Comparison of ENCODE assay signal across 12 cellular contexts in the genomic region with DNA sequence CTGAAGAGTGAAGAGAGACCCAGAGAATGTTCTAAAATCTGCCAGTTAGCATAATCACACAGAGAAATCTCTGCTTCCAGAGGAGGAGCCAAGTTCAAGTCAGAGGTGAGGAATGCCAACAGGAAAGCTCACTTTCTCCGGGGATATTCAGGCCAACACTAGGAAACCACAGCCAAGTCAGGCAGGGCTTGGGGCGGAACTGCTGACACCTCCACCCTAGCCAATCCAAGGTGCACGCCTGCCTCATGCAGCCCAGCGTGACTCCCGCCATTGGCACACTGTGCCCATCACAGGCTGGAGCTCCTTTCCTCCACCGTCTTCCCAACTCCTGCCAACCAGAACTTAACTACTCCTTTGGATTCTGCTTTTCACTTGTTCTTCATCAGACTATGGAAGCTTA.
DNase-seq lines count a peak whose midpoint lies in the region; ATAC-seq and TF ChIP-seq lines count a peak whose summit lies in the region.
"Had no signal": no experiment of that assay in that cellular context is flagged by ENCODE, and none has a peak within 500 bp of the region (broad histone marks: within the 10 kb centered on the region; RNA-seq: fewer than 3 reads in every experiment).

No MANE protein-coding gene starts in this region.

- no peak overlapping the region for H3K4me3 ChIP-seq in GM23248
- H3K4me3 ChIP-seq in PC-9 = no peak overlapping the region
- no peak overlapping the region for H3K4me3 ChIP-seq in right atrium auricular region
- no peak overlapping the region for H3K4me3 ChIP-seq in BE2C (ENCODE audit: low read depth, low read length)
- H3K4me3 ChIP-seq: BLaER1 treated with 17β-estradiol and CSF1 and Interleukin-3, amounts not matched to agents 10 nM and 100 nM; GM23338 had no signal

- H3K9me3 ChIP-seq in GM23248 (ENCODE audit: low read depth) = no peaks in the 10 kb centered on the region
- peaks cover 9% of the 10 kb centered on the region; the same call in 1 of the 2 replicates for H3K9me3 ChIP-seq in PC-9 (ENCODE audit: insufficient read depth, low read depth)
- H3K9me3 ChIP-seq in right atrium auricular region = no peaks in the 10 kb centered on the region
- H3K9me3 ChIP-seq in BE2C = no peaks in the 10 kb centered on the region; the same call in 1 of the 2 replicates

- H3K4me1 ChIP-seq in GM23248 (ENCODE audit: insufficient read depth) (no peaks in the 10 kb centered on the region), PC-9 (replicated peaks; ENCODE audit: insufficient read depth) (peaks cover 15% of the 10 kb centered on the region), right atrium auricular region (no peaks in the 10 kb centered on the region), BE2C (no peaks in the 10 kb centered on the region)
- H3K4me1 ChIP-seq: BLaER1 treated with 17β-estradiol and CSF1 and Interleukin-3, amounts not matched to agents 10 nM and 100 nM had no signal

- POLR2A ChIA-PET in PC-9 (lab: Charles Lee; ENCODE audit: unreplicated experiment) = no interaction called here

- BruUV-seq in PC-9 (replicated peaks; lab: Mats Ljungman, UMichigan) = no TSS peak

- H3F3A ChIP-seq in GM23248 (ENCODE audit: insufficient read depth) (no peaks in the 10 kb centered on the region), PC-9 (ENCODE audit: insufficient read depth, low read depth) (no peaks in the 10 kb centered on the region; the same call in 1 of the 2 replicates)

- peak; percentile 5 for DNase-seq in GM23248
- peak in 1 of 2 experiments; percentile 13 for DNase-seq in PC-9
- peak; percentile 25 for DNase-seq in kidney tubule cell (ENCODE audit: low spot score)
- DNase-seq in right atrium auricular region (ENCODE audit: low spot score) = no peak
- DNase-seq in BE2C = no peak
- DNase-seq: AML-193; CD4-positive, CD25-positive, alpha-beta regulatory T cell; DMS53; H7 had no signal

- TF ChIP-seq CTCF in PC-9 (conservative IDR thresholded peaks at IDR 0.05) = no peak
- no peak for TF ChIP-seq CTCF in right atrium auricular region (IDR thresholded peaks at IDR 0.05)
- no peak for TF ChIP-seq CTCF in BE2C (IDR thresholded peaks at IDR 0.05; ENCODE audit: low read depth, low read length)

- H3K27ac ChIP-seq in GM23248 = no peak overlapping the region
- no peak overlapping the region for H3K27ac ChIP-seq in PC-9
- H3K27ac ChIP-seq in right atrium auricular region = no peak overlapping the region
- H3K27ac ChIP-seq: BLaER1 treated with 17β-estradiol and CSF1 and Interleukin-3, amounts not matched to agents 10 nM and 100 nM had no signal

- no peak overlapping the region for H2AFZ ChIP-seq in GM23248
- peak overlapping the region; percentile 22; the same call in 1 of the 2 replicates for H2AFZ ChIP-seq in PC-9
- H2AFZ ChIP-seq: GM23338 had no signal

- H4K20me1 ChIP-seq in GM23248 (ENCODE audit: insufficient read depth) (no peaks in the 10 kb centered on the region), PC-9 (ENCODE audit: insufficient read depth) (no peaks in the 10 kb centered on the region)
- H4K20me1 ChIP-seq: BLaER1 treated with 17β-estradiol and CSF1 and Interleukin-3, amounts not matched to agents 10 nM and 100 nM had no signal

- intact Hi-C loops in PC-9 (cut with micrococcal nuclease; ENCODE audit: unreplicated experiment) = no loop called here

- H3K9me2 ChIP-seq in GM23248 (ENCODE audit: insufficient read depth) (no peaks in the 10 kb centered on the region), PC-9 (ENCODE audit: insufficient read depth) (no peaks in the 10 kb centered on the region)

- H3K79me2 ChIP-seq in GM23248 (ENCODE audit: insufficient read depth) (no peaks in the 10 kb centered on the region), PC-9 (ENCODE audit: low read depth) (no peaks in the 10 kb centered on the region)

- WGBS in GM23248 (ENCODE audit: low coverage in 1 of 2, low lambda C conversion rate in 2 of 2, missing lambda C conversion rate in 2 of 2), 2 experiments = 66 to 70% methylated on average over 6 of the region's 6 CpGs

- no peak for ATAC-seq in GM21381 (IDR thresholded peaks at IDR 0.05; ENCODE audit: unreplicated experiment)
- ATAC-seq: GM23338 had no signal

- no peak overlapping the region for H3K9ac ChIP-seq in GM23248
- H3K9ac ChIP-seq: BLaER1 treated with 17β-estradiol and CSF1 and Interleukin-3, amounts not matched to agents 10 nM and 100 nM had no signal

- in situ Hi-C loops in GM23248 (cut with MboI) = no loop called here

- CTCF ChIA-PET in PC-9 (lab: Charles Lee) = no interaction called here

- H3K36me3 ChIP-seq in GM23248 (ENCODE audit: low read depth) = no peaks in the 10 kb centered on the region
- H3K36me3 ChIP-seq in PC-9 (ENCODE audit: low read depth) = no peaks in the 10 kb centered on the region
- H3K36me3 ChIP-seq in right atrium auricular region = no peaks in the 10 kb centered on the region
- no peaks in the 10 kb centered on the region for H3K36me3 ChIP-seq in BE2C
- H3K36me3 ChIP-seq: BLaER1 treated with 17β-estradiol and CSF1 and Interleukin-3, amounts not matched to agents 10 nM and 100 nM had no signal

- no peak overlapping the region for H3K4me2 ChIP-seq in GM23248 (ENCODE audit: unreplicated experiment)
- no peak overlapping the region for H3K4me2 ChIP-seq in PC-9
- H3K4me2 ChIP-seq: BLaER1 treated with 17β-estradiol and CSF1 and Interleukin-3, amounts not matched to agents 10 nM and 100 nM; GM23338 had no signal

- no peaks in the 10 kb centered on the region for H3K27me3 ChIP-seq in GM23248 (replicated peaks; ENCODE audit: insufficient read depth)
- no peaks in the 10 kb centered on the region for H3K27me3 ChIP-seq in PC-9 (ENCODE audit: insufficient read depth, low read depth)
- no peaks in the 10 kb centered on the region for H3K27me3 ChIP-seq in right atrium auricular region
- no peaks in the 10 kb centered on the region for H3K27me3 ChIP-seq in BE2C
- H3K27me3 ChIP-seq: BLaER1 treated with 17β-estradiol and CSF1 and Interleukin-3, amounts not matched to agents 10 nM and 100 nM had no signal

Comparison
In these comparisons a context has a peak if more than half of its experiments do, and no peak if none do; other contexts are left out.
1. DNase-seq: peak in GM23248 (single experiment) and kidney tubule cell (single experiment); none in right atrium auricular region (single experiment) and BE2C (single experiment).